8 cellular contexts compared by ENCODE assay signal in genomic region chr14:53153702-53154112, GRCh38. TPM values are rescaled to one million over a fixed set of nuclear protein-coding genes. Genes with fewer than 3 reads are reported as not detected.
DNase-seq lines count a peak whose midpoint lies in the region; ATAC-seq and TF ChIP-seq lines count a peak whose summit lies in the region.

No MANE protein-coding gene starts in this region.

- peak overlapping the region; percentile 52 for H3K27ac ChIP-seq in WERI-Rb-1

- H3K36me3 ChIP-seq in HAP-1 (replicated peaks) (no peaks in the 10 kb centered on the region; the same call in 1 of the 2 replicates), WERI-Rb-1 (no peaks in the 10 kb centered on the region)

- H3K4me3 ChIP-seq in HAP-1 (peak overlapping the region; percentile 76), WERI-Rb-1 (ENCODE audit: low read depth, low read length) (peak overlapping the region; percentile 35), fibroblast of villous mesenchyme (ENCODE audit: low read depth, low read length) (peak overlapping the region; percentile 86)

- no peak for DNase-seq in HAP-1 (ENCODE audit: low spot score in 2 of 2)
- no peak for DNase-seq in WERI-Rb-1
- DNase-seq in fibroblast of villous mesenchyme (ENCODE audit: low read depth): no peak
- peak; percentile 40 for DNase-seq in stimulated activated CD4-positive, alpha-beta T cell treated with anti-CD3 and anti-CD28 coated beads, Interleukin-4, amount 100 ng/mL, for 24 hours
- DNase-seq in NCI-H774 (lab: John Stamatoyannopoulos, UW): no peak
- no peak for DNase-seq in activated effector memory CD4-positive, alpha-beta T cell treated with anti-CD3 and anti-CD28 coated beads, Interleukin-2, amount 50 U/mL, for 16 hours

- no peaks in the 10 kb centered on the region for H3K27me3 ChIP-seq in HAP-1 (ENCODE audit: low read depth)
- no peaks in the 10 kb centered on the region for H3K27me3 ChIP-seq in WERI-Rb-1 (ENCODE audit: insufficient read depth, low read depth, severe bottlenecking)

- TF ChIP-seq CTCF in WERI-Rb-1 (IDR thresholded peaks at IDR 0.05; ENCODE audit: low read depth, low read length) (no peak), fibroblast of villous mesenchyme (IDR thresholded peaks at IDR 0.05; ENCODE audit: insufficient read depth, low read depth, low read length) (no peak)

- ATAC-seq in HG02852 (IDR thresholded peaks at IDR 0.05; ENCODE audit: unreplicated experiment) (no peak), HG03520 (IDR thresholded peaks at IDR 0.05; ENCODE audit: unreplicated experiment) (no peak)

- H3K4me1 ChIP-seq in HAP-1: peaks cover 17% of the 10 kb centered on the region; the same call in 1 of the 2 replicates

- H3K9me3 ChIP-seq in HAP-1: no peaks in the 10 kb centered on the region
- H3K9me3 ChIP-seq in WERI-Rb-1 (ENCODE audit: severe bottlenecking): no peaks in the 10 kb centered on the region

- in situ Hi-C loops in HAP-1 (cut with MboI; ENCODE audit: low sequenced_read_pairs): no loop called here

RNA-seq across cellular contexts. Expression of gene DDHD1, which starts 0.6 kb away (rescaled TPM):
- total RNA-seq in fibroblast of villous mesenchyme: 41.9 and 42.7 TPM in 2 replicates

Comparison
In these comparisons a context has a peak if more than half of its experiments do, and no peak if none do; other contexts are left out.
1. H3K4me3 ChIP-seq: peak in every context shown above with its lines; median percentile 86 in fibroblast of villous mesenchyme; 76 in HAP-1; 35 in WERI-Rb-1.